1 cellular context compared by ENCODE assay signal in genomic region chr16:84867696-84868095, GRCh38.
TF ChIP-seq lines count a peak whose summit lies in the region.

No MANE protein-coding gene starts in this region.

TF ChIP-seq in GM23338, 12 proteins besides CTCF, POLR2A, EP300 and RAD21 (continued from another document):
- TF ChIP-seq REST (IDR thresholded peaks at IDR 0.05; ENCODE audit: unreplicated experiment) (no peak), NANOG (IDR thresholded peaks at IDR 0.05; ENCODE audit: borderline replicate concordance) (no peak), ZNF331 (CRISPR knock-in tag; IDR thresholded peaks at IDR 0.05; ENCODE audit: low read depth) (no peak), CREB1 (CRISPR knock-in tag; IDR thresholded peaks at IDR 0.05; ENCODE audit: low read depth) (no peak), STAT1 (IDR thresholded peaks at IDR 0.05; ENCODE audit: unreplicated experiment) (no peak)
